Comparison of ENCODE assay signal across 1 cellular context in genomic region chr20:12978613-12979495, GRCh38.
TF ChIP-seq lines count a peak whose summit lies in the region.

No MANE protein-coding gene starts in this region.

TF ChIP-seq in HepG2, 621 proteins besides CTCF, POLR2A, EP300 and RAD21 (continued from another document and continues in another):
- no peak for TF ChIP-seq LRRFIP1 (CRISPR knock-in tag; conservative IDR thresholded peaks at IDR 0.05)
- TF ChIP-seq ZNF430 (CRISPR knock-in tag; IDR thresholded peaks at IDR 0.05) = no peak
- no peak; the same call in 1 of the 2 replicates for TF ChIP-seq ZNF777 (CRISPR knock-in tag; IDR thresholded peaks at IDR 0.05)
- no peak for TF ChIP-seq ETS1 (CRISPR knock-in tag; IDR thresholded peaks at IDR 0.05)
- no peak for TF ChIP-seq SMAD9 (CRISPR knock-in tag; IDR thresholded peaks at IDR 0.05)
- no peak for TF ChIP-seq NR2C2 (CRISPR knock-in tag; IDR thresholded peaks at IDR 0.05; ENCODE audit: borderline replicate concordance)
- TF ChIP-seq ZNF337 (CRISPR knock-in tag; IDR thresholded peaks at IDR 0.05; ENCODE audit: borderline replicate concordance, low read depth) = no peak
- TF ChIP-seq THAP7 (CRISPR knock-in tag; IDR thresholded peaks at IDR 0.05) = no peak
- peak; percentile 99 for TF ChIP-seq FOXP4 (CRISPR knock-in tag; IDR thresholded peaks at IDR 0.05)
- TF ChIP-seq ERF (CRISPR knock-in tag; IDR thresholded peaks at IDR 0.05) = peak; percentile 85; the same call in 1 of the 2 replicates
- 0 out of 2 replicates have a peak, but pooled peaks have one; percentile 37 for TF ChIP-seq ZBTB25 (CRISPR knock-in tag; IDR thresholded peaks at IDR 0.05)
- TF ChIP-seq ISL2 (CRISPR knock-in tag; IDR thresholded peaks at IDR 0.05) = peak; percentile 99
- TF ChIP-seq PBX3 (CRISPR knock-in tag; IDR thresholded peaks at IDR 0.05; ENCODE audit: borderline replicate concordance) = no peak
- TF ChIP-seq ETV5 (CRISPR knock-in tag; IDR thresholded peaks at IDR 0.05; ENCODE audit: borderline replicate concordance) = peak; percentile 53; the same call in 1 of the 2 replicates
- TF ChIP-seq ATF2 (CRISPR knock-in tag; IDR thresholded peaks at IDR 0.05) = 0 out of 2 replicates have a peak, but pooled peaks have one; percentile 42
- peak; percentile 86; the same call in 1 of the 2 replicates for TF ChIP-seq HOXA5 (CRISPR knock-in tag; IDR thresholded peaks at IDR 0.05)
- TF ChIP-seq NCOA2 (CRISPR knock-in tag; IDR thresholded peaks at IDR 0.05) = peak; percentile 95
- TF ChIP-seq PHF20 (CRISPR knock-in tag; IDR thresholded peaks at IDR 0.05) = no peak
- no peak for TF ChIP-seq ZNF101 (CRISPR knock-in tag; IDR thresholded peaks at IDR 0.05; ENCODE audit: borderline replicate concordance, low read depth)
- no peak for TF ChIP-seq ZC3H13 (CRISPR knock-in tag; IDR thresholded peaks at IDR 0.05)
- peak; percentile 100 for TF ChIP-seq ZNF232 (CRISPR knock-in tag; IDR thresholded peaks at IDR 0.05; ENCODE audit: borderline replicate concordance)
- TF ChIP-seq NFE2L1 (CRISPR knock-in tag; IDR thresholded peaks at IDR 0.05; ENCODE audit: borderline replicate concordance) = no peak
- 0 out of 2 replicates have a peak, but pooled peaks have one; percentile 30 for TF ChIP-seq MEIS2 (CRISPR knock-in tag; IDR thresholded peaks at IDR 0.05)
- TF ChIP-seq ZNF646 (CRISPR knock-in tag; IDR thresholded peaks at IDR 0.05) = peak; percentile 98
- no peak for TF ChIP-seq HNF1B (CRISPR knock-in tag; IDR thresholded peaks at IDR 0.05)
- no peak for TF ChIP-seq ZFP36 (IDR thresholded peaks at IDR 0.05; ENCODE audit: borderline replicate concordance, low read depth, low read length, partially characterized antibody)
- peak; percentile 59; the same call in 1 of the 2 replicates for TF ChIP-seq ZNF564 (CRISPR knock-in tag; IDR thresholded peaks at IDR 0.05)
- no peak for TF ChIP-seq ZNF234 (CRISPR knock-in tag; conservative IDR thresholded peaks at IDR 0.05)
- peak; percentile 97 for TF ChIP-seq GATAD2A (CRISPR knock-in tag; IDR thresholded peaks at IDR 0.05)
- no peak for TF ChIP-seq LBX2 (CRISPR knock-in tag; IDR thresholded peaks at IDR 0.05; ENCODE audit: borderline replicate concordance)
- no peak for TF ChIP-seq POLR2G (IDR thresholded peaks at IDR 0.05; ENCODE audit: low read depth, low read length)
- TF ChIP-seq ZNF878 (CRISPR knock-in tag; IDR thresholded peaks at IDR 0.05) = peak; percentile 61; the same call in 1 of the 2 replicates
- no peak for TF ChIP-seq ZNF260 (CRISPR knock-in tag; IDR thresholded peaks at IDR 0.05; ENCODE audit: borderline replicate concordance, low read depth)
- no peak for TF ChIP-seq YY1 (IDR thresholded peaks at IDR 0.05; ENCODE audit: insufficient read depth, insufficient replicate concordance, low read depth, low read length)
- no peak for TF ChIP-seq NFIB (CRISPR knock-in tag; IDR thresholded peaks at IDR 0.05; ENCODE audit: borderline replicate concordance)
- TF ChIP-seq ZNF556 (CRISPR knock-in tag; IDR thresholded peaks at IDR 0.05; ENCODE audit: borderline replicate concordance) = no peak; the same call in 1 of the 2 replicates
